2 cellular contexts compared by ENCODE assay signal in the genomic region with DNA sequence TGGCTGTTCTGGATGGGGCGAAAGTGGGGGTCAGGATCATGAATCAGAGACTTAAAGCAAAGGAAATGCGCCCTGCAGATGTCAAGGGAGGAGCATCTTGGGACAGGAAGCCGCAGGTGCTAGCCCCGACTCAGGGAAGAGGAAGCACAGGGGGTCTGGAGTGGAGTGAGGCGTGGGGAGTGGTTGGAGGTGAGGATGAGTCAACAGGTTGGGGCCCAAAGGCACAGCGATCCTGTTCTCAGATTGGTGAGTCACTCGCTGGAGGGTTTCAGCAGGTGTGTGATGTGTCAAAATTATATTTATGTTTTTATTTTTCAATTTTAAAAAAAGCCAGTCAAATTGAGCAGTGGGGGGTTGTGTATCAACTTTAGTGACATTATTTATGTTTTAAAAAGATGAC.
TF ChIP-seq lines count a peak whose summit lies in the region.

No MANE protein-coding gene starts in this region.

TF ChIP-seq in HEK293, 187 proteins besides CTCF, POLR2A, EP300 and RAD21 (continued from another document):
- TF ChIP-seq, protein P1, sequence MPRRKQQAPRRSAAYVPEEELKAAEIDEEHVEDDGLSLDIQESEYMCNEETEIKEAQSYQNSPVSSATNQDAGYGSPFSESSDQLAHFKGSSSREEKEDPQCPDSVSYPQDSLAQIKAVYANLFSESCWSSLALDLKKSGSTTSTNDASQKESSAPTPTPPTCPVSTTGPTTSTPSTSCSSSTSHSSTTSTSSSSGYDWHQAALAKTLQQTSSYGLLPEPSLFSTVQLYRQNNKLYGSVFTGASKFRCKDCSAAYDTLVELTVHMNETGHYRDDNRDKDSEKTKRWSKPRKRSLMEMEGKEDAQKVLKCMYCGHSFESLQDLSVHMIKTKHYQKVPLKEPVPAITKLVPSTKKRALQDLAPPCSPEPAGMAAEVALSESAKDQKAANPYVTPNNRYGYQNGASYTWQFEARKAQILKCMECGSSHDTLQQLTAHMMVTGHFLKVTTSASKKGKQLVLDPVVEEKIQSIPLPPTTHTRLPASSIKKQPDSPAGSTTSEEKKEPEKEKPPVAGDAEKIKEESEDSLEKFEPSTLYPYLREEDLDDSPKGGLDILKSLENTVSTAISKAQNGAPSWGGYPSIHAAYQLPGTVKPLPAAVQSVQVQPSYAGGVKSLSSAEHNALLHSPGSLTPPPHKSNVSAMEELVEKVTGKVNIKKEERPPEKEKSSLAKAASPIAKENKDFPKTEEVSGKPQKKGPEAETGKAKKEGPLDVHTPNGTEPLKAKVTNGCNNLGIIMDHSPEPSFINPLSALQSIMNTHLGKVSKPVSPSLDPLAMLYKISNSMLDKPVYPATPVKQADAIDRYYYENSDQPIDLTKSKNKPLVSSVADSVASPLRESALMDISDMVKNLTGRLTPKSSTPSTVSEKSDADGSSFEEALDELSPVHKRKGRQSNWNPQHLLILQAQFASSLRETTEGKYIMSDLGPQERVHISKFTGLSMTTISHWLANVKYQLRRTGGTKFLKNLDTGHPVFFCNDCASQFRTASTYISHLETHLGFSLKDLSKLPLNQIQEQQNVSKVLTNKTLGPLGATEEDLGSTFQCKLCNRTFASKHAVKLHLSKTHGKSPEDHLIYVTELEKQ (tag by site-specific recombination; IDR thresholded peaks at IDR 0.05; ENCODE audit: borderline replicate concordance) = no peak
- TF ChIP-seq SCRT2 (tag by site-specific recombination; IDR thresholded peaks at IDR 0.05) (peak; percentile 98), ZNF776 (tag by site-specific recombination; IDR thresholded peaks at IDR 0.05; ENCODE audit: borderline replicate concordance) (no peak), KLF9 (tag by site-specific recombination; IDR thresholded peaks at IDR 0.05; ENCODE audit: low read depth) (no peak), ZIC2 (tag by site-specific recombination; IDR thresholded peaks at IDR 0.05) (peak; percentile 69), HOXD13 (CRISPR knock-in tag; IDR thresholded peaks at IDR 0.05; ENCODE audit: borderline replicate concordance) (no peak), ZNF174 (tag by site-specific recombination; IDR thresholded peaks at IDR 0.05) (no peak), ZNF596 (tag by site-specific recombination; IDR thresholded peaks at IDR 0.05) (no peak), ZNF366 (tag by site-specific recombination; conservative IDR thresholded peaks at IDR 0.05) (peak; percentile 36; the same call in 1 of the 2 replicates), ZEB2 (tag by site-specific recombination; IDR thresholded peaks at IDR 0.05) (no peak), ZSCAN23 (tag by site-specific recombination; IDR thresholded peaks at IDR 0.05) (no peak), ZNF391 (tag by site-specific recombination; IDR thresholded peaks at IDR 0.05; ENCODE audit: borderline replicate concordance, low read depth) (no peak), ZBTB7A (tag by site-specific recombination; IDR thresholded peaks at IDR 0.05; ENCODE audit: low read depth) (no peak), ZNF10 (tag by site-specific recombination; IDR thresholded peaks at IDR 0.05) (no peak), KLF8 (tag by site-specific recombination; IDR thresholded peaks at IDR 0.05) (no peak), ZNF677 (tag by site-specific recombination; IDR thresholded peaks at IDR 0.05) (no peak), ZNF658 (tag by site-specific recombination; IDR thresholded peaks at IDR 0.05) (no peak), IKZF3 (tag by site-specific recombination; IDR thresholded peaks at IDR 0.05) (no peak)
- TF ChIP-seq, protein P2, sequence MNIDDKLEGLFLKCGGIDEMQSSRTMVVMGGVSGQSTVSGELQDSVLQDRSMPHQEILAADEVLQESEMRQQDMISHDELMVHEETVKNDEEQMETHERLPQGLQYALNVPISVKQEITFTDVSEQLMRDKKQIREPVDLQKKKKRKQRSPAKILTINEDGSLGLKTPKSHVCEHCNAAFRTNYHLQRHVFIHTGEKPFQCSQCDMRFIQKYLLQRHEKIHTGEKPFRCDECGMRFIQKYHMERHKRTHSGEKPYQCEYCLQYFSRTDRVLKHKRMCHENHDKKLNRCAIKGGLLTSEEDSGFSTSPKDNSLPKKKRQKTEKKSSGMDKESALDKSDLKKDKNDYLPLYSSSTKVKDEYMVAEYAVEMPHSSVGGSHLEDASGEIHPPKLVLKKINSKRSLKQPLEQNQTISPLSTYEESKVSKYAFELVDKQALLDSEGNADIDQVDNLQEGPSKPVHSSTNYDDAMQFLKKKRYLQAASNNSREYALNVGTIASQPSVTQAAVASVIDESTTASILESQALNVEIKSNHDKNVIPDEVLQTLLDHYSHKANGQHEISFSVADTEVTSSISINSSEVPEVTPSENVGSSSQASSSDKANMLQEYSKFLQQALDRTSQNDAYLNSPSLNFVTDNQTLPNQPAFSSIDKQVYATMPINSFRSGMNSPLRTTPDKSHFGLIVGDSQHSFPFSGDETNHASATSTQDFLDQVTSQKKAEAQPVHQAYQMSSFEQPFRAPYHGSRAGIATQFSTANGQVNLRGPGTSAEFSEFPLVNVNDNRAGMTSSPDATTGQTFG (tag by site-specific recombination; IDR thresholded peaks at IDR 0.05; ENCODE audit: borderline replicate concordance) = no peak
- TF ChIP-seq, protein P3, sequence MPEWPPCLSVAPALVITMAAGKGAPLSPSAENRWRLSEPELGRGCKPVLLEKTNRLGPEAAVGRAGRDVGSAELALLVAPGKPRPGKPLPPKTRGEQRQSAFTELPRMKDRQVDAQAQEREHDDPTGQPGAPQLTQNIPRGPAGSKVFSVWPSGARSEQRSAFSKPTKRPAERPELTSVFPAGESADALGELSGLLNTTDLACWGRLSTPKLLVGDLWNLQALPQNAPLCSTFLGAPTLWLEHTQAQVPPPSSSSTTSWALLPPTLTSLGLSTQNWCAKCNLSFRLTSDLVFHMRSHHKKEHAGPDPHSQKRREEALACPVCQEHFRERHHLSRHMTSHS (tag by site-specific recombination; IDR thresholded peaks at IDR 0.05) = no peak
- TF ChIP-seq, protein P4, sequence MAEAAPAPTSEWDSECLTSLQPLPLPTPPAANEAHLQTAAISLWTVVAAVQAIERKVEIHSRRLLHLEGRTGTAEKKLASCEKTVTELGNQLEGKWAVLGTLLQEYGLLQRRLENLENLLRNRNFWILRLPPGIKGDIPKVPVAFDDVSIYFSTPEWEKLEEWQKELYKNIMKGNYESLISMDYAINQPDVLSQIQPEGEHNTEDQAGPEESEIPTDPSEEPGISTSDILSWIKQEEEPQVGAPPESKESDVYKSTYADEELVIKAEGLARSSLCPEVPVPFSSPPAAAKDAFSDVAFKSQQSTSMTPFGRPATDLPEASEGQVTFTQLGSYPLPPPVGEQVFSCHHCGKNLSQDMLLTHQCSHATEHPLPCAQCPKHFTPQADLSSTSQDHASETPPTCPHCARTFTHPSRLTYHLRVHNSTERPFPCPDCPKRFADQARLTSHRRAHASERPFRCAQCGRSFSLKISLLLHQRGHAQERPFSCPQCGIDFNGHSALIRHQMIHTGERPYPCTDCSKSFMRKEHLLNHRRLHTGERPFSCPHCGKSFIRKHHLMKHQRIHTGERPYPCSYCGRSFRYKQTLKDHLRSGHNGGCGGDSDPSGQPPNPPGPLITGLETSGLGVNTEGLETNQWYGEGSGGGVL (tag by site-specific recombination; IDR thresholded peaks at IDR 0.05) = 0 out of 2 replicates have a peak, but pooled peaks have one; percentile 11
TF ChIP-seq in HEK293: peak in this region for 6.

TF ChIP-seq in K562, 482 proteins besides CTCF, POLR2A, EP300 and RAD21 (continued from another document):
- peak; percentile 77 for TF ChIP-seq JUND (IDR thresholded peaks at IDR 0.05; ENCODE audit: borderline replicate concordance, low read depth, low read length)
- TF ChIP-seq JUND (tag; IDR thresholded peaks at IDR 0.05; ENCODE audit: borderline replicate concordance, low read depth, low read length) = peak; percentile 60; the same call in 1 of the 3 replicates
- TF ChIP-seq, protein P5, sequence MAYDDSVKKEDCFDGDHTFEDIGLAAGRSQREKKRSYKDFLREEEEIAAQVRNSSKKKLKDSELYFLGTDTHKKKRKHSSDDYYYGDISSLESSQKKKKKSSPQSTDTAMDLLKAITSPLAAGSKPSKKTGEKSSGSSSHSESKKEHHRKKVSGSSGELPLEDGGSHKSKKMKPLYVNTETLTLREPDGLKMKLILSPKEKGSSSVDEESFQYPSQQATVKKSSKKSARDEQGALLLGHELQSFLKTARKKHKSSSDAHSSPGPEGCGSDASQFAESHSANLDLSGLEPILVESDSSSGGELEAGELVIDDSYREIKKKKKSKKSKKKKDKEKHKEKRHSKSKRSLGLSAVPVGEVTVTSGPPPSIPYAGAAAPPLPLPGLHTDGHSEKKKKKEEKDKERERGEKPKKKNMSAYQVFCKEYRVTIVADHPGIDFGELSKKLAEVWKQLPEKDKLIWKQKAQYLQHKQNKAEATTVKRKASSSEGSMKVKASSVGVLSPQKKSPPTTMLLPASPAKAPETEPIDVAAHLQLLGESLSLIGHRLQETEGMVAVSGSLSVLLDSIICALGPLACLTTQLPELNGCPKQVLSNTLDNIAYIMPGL (CRISPR knock-in tag; IDR thresholded peaks at IDR 0.05) = no peak
- TF ChIP-seq ARID1B (IDR thresholded peaks at IDR 0.05) = peak; percentile 55
- peak; percentile 67 for TF ChIP-seq MEIS2 (IDR thresholded peaks at IDR 0.05; ENCODE audit: partially characterized antibody)
- no peak for TF ChIP-seq ZKSCAN1 (IDR thresholded peaks at IDR 0.05; ENCODE audit: low read depth, low read length)
- TF ChIP-seq SMARCA4 (IDR thresholded peaks at IDR 0.05) = peak; percentile 48; the same call in 1 of the 2 replicates
- TF ChIP-seq, protein P6, sequence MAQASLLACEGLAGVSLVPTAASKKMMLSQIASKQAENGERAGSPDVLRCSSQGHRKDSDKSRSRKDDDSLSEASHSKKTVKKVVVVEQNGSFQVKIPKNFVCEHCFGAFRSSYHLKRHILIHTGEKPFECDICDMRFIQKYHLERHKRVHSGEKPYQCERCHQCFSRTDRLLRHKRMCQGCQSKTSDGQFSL (CRISPR knock-in tag; IDR thresholded peaks at IDR 0.05) = 0 out of 2 replicates have a peak, but pooled peaks have one; percentile 19
- TF ChIP-seq, protein P6 (tag; IDR thresholded peaks at IDR 0.05) = no peak
- TF ChIP-seq, protein P7, sequence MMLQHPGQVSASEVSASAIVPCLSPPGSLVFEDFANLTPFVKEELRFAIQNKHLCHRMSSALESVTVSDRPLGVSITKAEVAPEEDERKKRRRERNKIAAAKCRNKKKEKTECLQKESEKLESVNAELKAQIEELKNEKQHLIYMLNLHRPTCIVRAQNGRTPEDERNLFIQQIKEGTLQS (IDR thresholded peaks at IDR 0.05) = peak; percentile 81
- TF ChIP-seq, protein P7 (CRISPR knock-in tag; conservative IDR thresholded peaks at IDR 0.05) = no peak
- no peak for TF ChIP-seq ZC3H8 (IDR thresholded peaks at IDR 0.05)
- TF ChIP-seq NFE2 (IDR thresholded peaks at IDR 0.05; ENCODE audit: low read depth) = peak; percentile 38; the same call in 1 of the 2 replicates
- 0 out of 2 replicates have a peak, but pooled peaks have one; percentile 68 for TF ChIP-seq SMARCE1 (IDR thresholded peaks at IDR 0.05)
